Comparison of ENCODE assay signal across 2 cellular contexts in the genomic region with DNA sequence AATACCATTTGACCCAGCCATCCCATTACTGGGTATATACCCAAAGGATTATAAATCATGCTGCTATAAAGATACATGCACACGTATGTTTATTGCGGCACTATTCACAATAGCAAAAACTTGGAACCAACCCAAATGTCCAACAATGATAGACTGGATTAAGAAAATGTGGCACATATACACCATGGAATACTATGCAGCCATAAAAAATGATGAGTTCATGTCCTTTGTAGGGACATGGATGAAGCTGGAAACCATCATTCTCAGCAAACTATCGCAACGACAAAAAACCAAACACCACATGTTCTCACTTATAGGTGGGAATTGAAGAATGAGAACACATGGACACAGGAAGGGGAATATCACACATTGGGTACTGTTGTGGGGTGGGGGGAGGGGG.
DNase-seq lines count a peak whose midpoint lies in the region; TF ChIP-seq lines count a peak whose summit lies in the region.
"Not testable (repeated sequence)": the region's sequence is repeated elsewhere in the genome, so short reads cannot be mapped to it uniquely, and the experiment has no call there.

No MANE protein-coding gene starts in this region.

- TF ChIP-seq CTCF in A673 (conservative IDR thresholded peaks at IDR 0.05; ENCODE audit: low read depth, low read length); HEK293 (tag by site-specific recombination; IDR thresholded peaks at IDR 0.05): not testable (repeated sequence)

- intact Hi-C loops in A673 (cut with micrococcal nuclease; ENCODE audit: unreplicated experiment): not testable (repeated sequence)

- peaks cover 48% of the 10 kb centered on the region for H3K4me1 ChIP-seq in A673 (ENCODE audit: insufficient read depth, low read length, poor library complexity, severe bottlenecking)
- H3K4me1 ChIP-seq in HEK293 (ENCODE audit: control insufficient read depth, insufficient read depth, low read length): peaks cover 16% of the 10 kb centered on the region

- H3K27me3 ChIP-seq in A673 (replicated peaks; ENCODE audit: insufficient read depth, low read depth, low read length, poor library complexity): not testable (repeated sequence)

- not testable (repeated sequence) for H3K27ac ChIP-seq in A673 (ENCODE audit: low read depth, low read length, poor library complexity, severe bottlenecking); HEK293 (ENCODE audit: extremely low read depth, low read depth, low read length)

- POLR2A ChIA-PET in A673 (lab: Charles Lee; ENCODE audit: low non-redundant PET); HEK293 (lab: Yijun Ruan, JAX): not testable (repeated sequence)

- H3K4me3 ChIP-seq in A673 (ENCODE audit: low read depth, low read length, poor library complexity, severe bottlenecking); HEK293 (ENCODE audit: low read depth, low read length): not testable (repeated sequence)

- BruUV-seq in A673 (replicated peaks; lab: Mats Ljungman, UMichigan): TSS peak; percentile 13

- H3K9me3 ChIP-seq in A673 (ENCODE audit: low read depth, low read length, poor library complexity, severe bottlenecking); HEK293 (ENCODE audit: control insufficient read depth, insufficient read depth, low read depth, low read length): not testable (repeated sequence)

- DNase-seq in A673 (ENCODE audit: low spot score): not testable (repeated sequence)

- CTCF ChIA-PET in A673 (lab: Charles Lee): not testable (repeated sequence)
- CTCF ChIA-PET in HEK293 (lab: Yijun Ruan, JAX): interaction anchor here (0.6 kb wide), 1 partner anchor 118 kb away, joined by 4 read pairs; no protein-coding TSS in a partner anchor

- H3K36me3 ChIP-seq in A673 (ENCODE audit: insufficient read depth, low read length, poor library complexity, severe bottlenecking); HEK293 (ENCODE audit: control insufficient read depth in 2 of 2, insufficient read depth in 1 of 2, low read length in 2 of 2): not testable (repeated sequence)

TF ChIP-seq in HEK293, 187 proteins besides CTCF, POLR2A, EP300 and RAD21:
- TF ChIP-seq SCRT2 (tag by site-specific recombination; IDR thresholded peaks at IDR 0.05) (peak; percentile 1; the same call in 1 of the 2 replicates), ZNF146 (tag by site-specific recombination; IDR thresholded peaks at IDR 0.05) (peak; percentile 95)
- TF ChIP-seq, protein P1, sequence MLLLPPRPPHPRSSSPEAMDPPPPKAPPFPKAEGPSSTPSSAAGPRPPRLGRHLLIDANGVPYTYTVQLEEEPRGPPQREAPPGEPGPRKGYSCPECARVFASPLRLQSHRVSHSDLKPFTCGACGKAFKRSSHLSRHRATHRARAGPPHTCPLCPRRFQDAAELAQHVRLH (tag by site-specific recombination; IDR thresholded peaks at IDR 0.05): peak; percentile 88; the same call in 1 of the 2 replicates
